Comparison of ENCODE assay signal across 8 cellular contexts in genomic region chr2:231399853-231400667, GRCh38. TPM values are rescaled to one million over a fixed set of nuclear protein-coding genes. Genes with fewer than 3 reads are reported as not detected.
A peak's percentile ranks its signal among the peaks of the same experiment; 100 is the strongest.
DNase-seq lines count a peak whose midpoint lies in the region; ATAC-seq and TF ChIP-seq lines count a peak whose summit lies in the region.

No MANE protein-coding gene starts in this region.

- H3K36me3 ChIP-seq in Panc1 (ENCODE audit: control insufficient read depth, insufficient read depth, low read length), result no peaks in the 10 kb centered on the region
- no peaks in the 10 kb centered on the region for H3K36me3 ChIP-seq in parathyroid adenoma (ENCODE audit: control insufficient read depth, insufficient read depth, low read length)
- no peaks in the 10 kb centered on the region for H3K36me3 ChIP-seq in MM.1S (replicated peaks; ENCODE audit: insufficient read depth, low read length)

- H2AFZ ChIP-seq in parathyroid adenoma (peak overlapping the region; percentile 65), MM.1S (ENCODE audit: low read length) (no peak overlapping the region)

- H3K4me2 ChIP-seq in parathyroid adenoma (ENCODE audit: low read length) (no peak overlapping the region), MM.1S (ENCODE audit: low read depth, low read length) (no peak overlapping the region)

- H3K9me2 ChIP-seq in MM.1S (replicated peaks; ENCODE audit: insufficient read depth, low read length), result no peaks in the 10 kb centered on the region

- peak overlapping the region; percentile 90 for H3K27ac ChIP-seq in Panc1 (ENCODE audit: low read length)
- no peak overlapping the region for H3K27ac ChIP-seq in parathyroid adenoma
- H3K27ac ChIP-seq in MM.1S (ENCODE audit: low read length), result no peak overlapping the region

- DNase-seq in D341Med (ENCODE audit: low spot score) (peak; percentile 43), Panc1 (ENCODE audit: low read depth, low spot score) (no peak), foreskin fibroblast (peak in 1 of 2 donors; percentile 69), NCI-H446 treated with DMSO at 0.1 percent for 48 hours (lab: John Stamatoyannopoulos, UW) (no peak), MM.1S (no peak)

- no peaks in the 10 kb centered on the region for H3K9me3 ChIP-seq in Panc1 (ENCODE audit: control insufficient read depth, insufficient read depth, low read depth, low read length)
- no peaks in the 10 kb centered on the region for H3K9me3 ChIP-seq in parathyroid adenoma (ENCODE audit: control insufficient read depth, low read length)
- no peaks in the 10 kb centered on the region for H3K9me3 ChIP-seq in MM.1S (replicated peaks; ENCODE audit: insufficient read depth, low read length)

- BruUV-seq in Panc1 (replicated peaks; lab: Mats Ljungman, UMichigan), result TSS peak; percentile 92

- H3K4me1 ChIP-seq in Panc1 (ENCODE audit: control insufficient read depth, insufficient read depth, low read length) (peaks cover 67% of the 10 kb centered on the region), parathyroid adenoma (peaks cover 8% of the 10 kb centered on the region), MM.1S (ENCODE audit: low read length) (0 out of 2 replicates have a peak, but pooled peaks cover 1% of the 10 kb centered on the region)

- H3K4me3 ChIP-seq in Panc1 (ENCODE audit: low read depth in 2 of 2, low read length in 2 of 2), result peak overlapping the region in 1 of 2 experiments; percentile 50; a peak in 2 of 4 replicates
- H3K4me3 ChIP-seq in foreskin fibroblast (ENCODE audit: low read depth in 1 of 2, low read length in 2 of 2), result no peak overlapping the region
- H3K4me3 ChIP-seq in parathyroid adenoma (ENCODE audit: low read depth, low read length), result no peak overlapping the region
- H3K4me3 ChIP-seq in MM.1S (ENCODE audit: low read length), result no peak overlapping the region

- H3K79me2 ChIP-seq in parathyroid adenoma (no peaks in the 10 kb centered on the region), MM.1S (ENCODE audit: low read length) (no peaks in the 10 kb centered on the region)

- H3K9ac ChIP-seq in parathyroid adenoma, result no peak overlapping the region
- H3K9ac ChIP-seq in MM.1S (ENCODE audit: low read length), result no peak overlapping the region

- CTCF ChIA-PET in Panc1 (lab: Charles Lee), result interaction anchor here (0.6 to 1.4 kb wide), 8 partner anchors 35 to 324 kb away, joined by 3 to 11 read pairs (median 4); no protein-coding TSS in a partner anchor

- H3F3A ChIP-seq in MM.1S (ENCODE audit: insufficient read depth, low read length), result no peaks in the 10 kb centered on the region

- H4K20me1 ChIP-seq in MM.1S (ENCODE audit: insufficient read depth, low read length), result no peaks in the 10 kb centered on the region

- intact Hi-C loops in Panc1 (cut with micrococcal nuclease; ENCODE audit: unreplicated experiment), result loop anchor here (5.0 kb wide), 1 partner anchor 38 kb away; no protein-coding TSS in a partner anchor

- ATAC-seq in Panc1 (peak; percentile 66), GM21723 (IDR thresholded peaks at IDR 0.05; ENCODE audit: unreplicated experiment) (no peak), GM18519 (IDR thresholded peaks at IDR 0.05; ENCODE audit: low FRiP score, unreplicated experiment) (no peak)

- POLR2A ChIA-PET in Panc1 (lab: Charles Lee), result interaction anchor here (0.6 to 1.0 kb wide), 4 partner anchors 12 to 65 kb away, joined by 3 to 6 read pairs (median 4); no protein-coding TSS in a partner anchor

- H3K27me3 ChIP-seq in Panc1 (ENCODE audit: control insufficient read depth, insufficient read depth, low read length) (no peaks in the 10 kb centered on the region), parathyroid adenoma (ENCODE audit: control insufficient read depth, insufficient read depth, low read length) (no peaks in the 10 kb centered on the region), MM.1S (replicated peaks; ENCODE audit: insufficient read depth, low read length) (peaks cover 7% of the 10 kb centered on the region; the same call in 1 of the 2 replicates)

- in situ Hi-C loops in Panc1 (cut with HindIII; ENCODE audit: low pct_unique_long_range_greater_than_20kb, low sequenced_read_pairs), result loop anchor here (25.0 kb wide), 1 partner anchor 88 kb away; no protein-coding TSS in a partner anchor

- TF ChIP-seq CTCF in Panc1 (IDR thresholded peaks at IDR 0.05) (no peak), foreskin fibroblast (IDR thresholded peaks at IDR 0.05; ENCODE audit: low read depth, low read length) (peak; percentile 7), parathyroid adenoma (IDR thresholded peaks at IDR 0.05) (no peak), MM.1S (IDR thresholded peaks at IDR 0.05; ENCODE audit: low read length) (no peak)

RNA-seq across cellular contexts. Expression of gene B3GNT7, which starts 4.5 kb away (rescaled TPM):
- total RNA-seq in Panc1 (2021; ENCODE audit: unreplicated experiment), result 83.3 TPM
- 85.5 TPM for polyA plus RNA-seq in Panc1 (2012; ENCODE audit: insufficient read length)
